24 cellular contexts compared by ENCODE assay signal in the genomic region with DNA sequence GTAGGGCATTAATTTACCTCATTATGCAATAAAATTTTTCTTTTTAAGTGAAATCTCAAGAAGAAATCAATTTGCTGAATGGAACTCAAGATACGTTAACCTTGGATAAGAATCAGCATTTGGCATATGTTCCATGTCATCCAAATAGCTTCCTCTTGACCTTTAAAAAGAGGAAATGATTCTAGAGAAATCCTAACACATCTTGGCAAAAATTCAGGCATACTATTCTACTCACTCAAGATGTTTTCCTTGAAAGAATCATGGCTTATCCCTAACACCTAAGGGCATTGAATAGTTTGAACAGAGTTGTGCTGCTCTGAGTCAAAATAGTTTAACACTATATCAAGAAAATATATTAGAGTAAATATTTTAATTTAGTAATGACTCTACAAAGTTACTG.
"Had no signal": no experiment of that assay in that cellular context is flagged by ENCODE, and none has a peak within 500 bp of the region (broad histone marks: within the 10 kb centered on the region; RNA-seq: fewer than 3 reads in every experiment).

No MANE protein-coding gene starts in this region.

- H3K4me3 ChIP-seq: colonic mucosa, mucosa of descending colon, thyroid gland had no signal

- ATAC-seq: esophagus mucosa, left cardiac atrium, mucosa of descending colon had no signal

- H3K27me3 ChIP-seq: colonic mucosa, thyroid gland had no signal

- H3K4me1 Mint-ChIP-seq: central memory CD8-positive, alpha-beta T cell; immature natural killer cell; naive B cell; neural crest cell had no signal

- H3K9me3 ChIP-seq: colonic mucosa, mucosa of descending colon, thyroid gland had no signal

- H3K27ac ChIP-seq: colonic mucosa, thyroid gland, WERI-Rb-1 had no signal

- H3K4me1 ChIP-seq: colonic mucosa had no signal

- H3K27ac Mint-ChIP-seq: activated naive CD8-positive, alpha-beta T cell; activated T-helper 1 cell treated with anti-CD3 and anti-CD28 coated beads, Interleukin-12 subunit alpha, Interleukin-12 subunit beta, Interleukin-2, Interleukin-4 antibody, amounts not matched to agents 30 ng/mL and 10 ng/mL and 1 ng/mL, durations not matched to agents 14 hours and 24 hours and 36 hours; immature natural killer cell; naive B cell had no signal

- H3K4me3 Mint-ChIP-seq: activated naive CD8-positive, alpha-beta T cell; activated T-helper 1 cell treated with anti-CD3 and anti-CD28 coated beads, Interleukin-12 subunit alpha, Interleukin-12 subunit beta, Interleukin-2, Interleukin-4 antibody, amounts not matched to agents 30 ng/mL and 10 ng/mL and 1 ng/mL, durations not matched to agents 14 hours and 24 hours and 36 hours; brain; central memory CD8-positive, alpha-beta T cell; immature natural killer cell; naive B cell; neural crest cell had no signal

- H3K9me3 Mint-ChIP-seq: activated T-helper 1 cell treated with anti-CD3 and anti-CD28 coated beads, Interleukin-12 subunit alpha, Interleukin-12 subunit beta, Interleukin-2, Interleukin-4 antibody, amounts not matched to agents 30 ng/mL and 10 ng/mL and 1 ng/mL, durations not matched to agents 14 hours and 24 hours and 36 hours; central memory CD8-positive, alpha-beta T cell had no signal

- FAIRE-seq: endometrium, urothelium cell line had no signal

- H3K36me3 Mint-ChIP-seq: activated naive CD8-positive, alpha-beta T cell; brain; immature natural killer cell; naive B cell had no signal

- DNase-seq: activated CD4-positive, alpha-beta T cell treated with anti-CD3 and anti-CD28 coated beads, Interleukin-2, amount 50 U/mL, for 48 hours; activated gamma-delta T cell treated with Interleukin-2 at 50 U/mL for 16 hours; activated T-cell treated with anti-CD3 and anti-CD28 coated beads for 4 hours; amygdala; colonic mucosa; immature natural killer cell; left cardiac atrium; mucosa of descending colon; naive B cell; retina; stimulated activated CD4-positive, alpha-beta T cell treated with anti-CD3 and anti-CD28 coated beads, Interleukin-12 subunit alpha, Interleukin-12 subunit beta, amount 100 ng/mL, for 4 hours; stimulated activated CD4-positive, alpha-beta T cell treated with anti-CD3 and anti-CD28 coated beads, Interleukin-1b, Interleukin-23, amount 100 ng/mL, for 48 hours; stimulated activated CD8-positive, alpha-beta memory T cell treated with anti-CD3 and anti-CD28 coated beads, Interleukin-4, amount 100 ng/mL, for 48 hours; stimulated activated naive CD4-positive, alpha-beta T cell; thyroid gland; WERI-Rb-1 had no signal

- H3K36me3 ChIP-seq: colonic mucosa, thyroid gland, WERI-Rb-1 had no signal
